ENCODE assay signal across 8 cellular contexts in genomic region chr17:2054740-2055493, GRCh38. TPM values are rescaled to one million over a fixed set of nuclear protein-coding genes. Genes with fewer than 3 reads are reported as not detected.
DNase-seq lines count a peak whose midpoint lies in the region; ATAC-seq, FAIRE-seq and TF ChIP-seq lines count a peak whose summit lies in the region.

Gene HIC1, plus strand, starts transcription at chr17:2055103. Its CDS starts 1,588 bp downstream, at chr17:2056691.

- TF ChIP-seq CTCF in GM12874 (IDR thresholded peaks at IDR 0.05; ENCODE audit: insufficient read depth, low read depth, low read length) (peak; percentile 93), OCI-LY1 (IDR thresholded peaks at IDR 0.05; ENCODE audit: low read length) (peak; percentile 79), endothelial cell of umbilical vein (IDR thresholded peaks at IDR 0.05; ENCODE audit: extremely low read depth in 1 of 2, insufficient read depth in 1 of 2, low read depth in 1 of 2, low read length in 2 of 2) (peak; percentile 75 to 94)

- H3K27me3 ChIP-seq in OCI-LY1 (ENCODE audit: insufficient read depth, low read length) (no peaks in the 10 kb centered on the region), endothelial cell of umbilical vein (ENCODE audit: control insufficient read depth in 2 of 2, insufficient read depth in 2 of 2, low read length in 2 of 2) (peaks cover 2 to 11% of the 10 kb centered on the region in 2 experiments), mononuclear cell (ENCODE audit: insufficient read depth, low read length) (peaks cover 34% of the 10 kb centered on the region)

- H3K4me1 ChIP-seq in OCI-LY1 (ENCODE audit: insufficient read depth, low read length, severe bottlenecking): peaks cover 55% of the 10 kb centered on the region
- peaks cover 20% of the 10 kb centered on the region for H3K4me1 ChIP-seq in endothelial cell of umbilical vein (ENCODE audit: control insufficient read depth, extremely low read depth, insufficient read depth, low read length)
- H3K4me1 ChIP-seq in mononuclear cell (ENCODE audit: insufficient read depth, low read length): peaks cover 67% of the 10 kb centered on the region

- ATAC-seq in HG03097 (IDR thresholded peaks at IDR 0.05; ENCODE audit: low FRiP score, unreplicated experiment) (peak; percentile 24), GM18870 (IDR thresholded peaks at IDR 0.05; ENCODE audit: unreplicated experiment) (no peak)

- BruUV-seq in endothelial cell of umbilical vein (replicated peaks; lab: Mats Ljungman, UMichigan): no TSS peak

- H3K36me3 ChIP-seq in OCI-LY1 (ENCODE audit: insufficient read depth, low read length): no peaks in the 10 kb centered on the region
- peaks cover 0 to 3% of the 10 kb centered on the region in 2 experiments for H3K36me3 ChIP-seq in endothelial cell of umbilical vein (ENCODE audit: control insufficient read depth in 2 of 2, extremely low read depth in 1 of 2, insufficient read depth in 2 of 2, low read length in 2 of 2)

- DNase-seq in activated T-cell treated with anti-CD3 and anti-CD28 coated beads for 4 hours (peak; percentile 68), endothelial cell of umbilical vein (ENCODE audit: low read depth, low spot score) (peak; percentile 75)
- DNase-seq in stimulated activated CD8-positive, alpha-beta memory T cell treated with anti-CD3 and anti-CD28 coated beads, Interleukin-7, amount 100 ng/mL, for 48 hours (ENCODE audit: extremely low read depth in 1 of 2, low read depth in 1 of 2): peak; percentile 15 to 44

- FAIRE-seq in endothelial cell of umbilical vein (lab: Jason Lieb, UNC): peak; percentile 72

- no peaks in the 10 kb centered on the region for H3F3A ChIP-seq in OCI-LY1 (ENCODE audit: insufficient read depth, low read length)

- H3K4me2 ChIP-seq in OCI-LY1 (ENCODE audit: low read length) (peak within 1 kb of the TSS; percentile 77), endothelial cell of umbilical vein (ENCODE audit: insufficient read depth, low read length) (peak within 1 kb of the TSS; percentile 76)

- CTCF ChIA-PET in endothelial cell of umbilical vein (lab: Charles Lee): interaction anchor here (0.6 to 17.2 kb wide), 51 partner anchors 9 to 361 kb away, joined by 3 to 455 read pairs (median 6); partner anchors contain the start of gene TSR1

- H4K20me1 ChIP-seq in OCI-LY1 (ENCODE audit: insufficient read depth, low read length): no peaks in the 10 kb centered on the region
- no peaks in the 10 kb centered on the region for H4K20me1 ChIP-seq in endothelial cell of umbilical vein (replicated peaks; ENCODE audit: control insufficient read depth, extremely low read depth, insufficient read depth, low read length)

- H3K9me3 ChIP-seq in OCI-LY1 (ENCODE audit: low read length) (no peaks in the 10 kb centered on the region), endothelial cell of umbilical vein (replicated peaks; ENCODE audit: control insufficient read depth, insufficient read depth, low read length) (no peaks in the 10 kb centered on the region), mononuclear cell (ENCODE audit: low read depth, low read length) (no peaks in the 10 kb centered on the region)

- peak within 1 kb of the TSS; percentile 67 for H3K4me3 ChIP-seq in OCI-LY1 (ENCODE audit: low read depth, low read length, poor library complexity, severe bottlenecking)
- peak within 1 kb of the TSS; percentile 61 to 74 (median 72) for H3K4me3 ChIP-seq in endothelial cell of umbilical vein (replicated peaks in 1 of 3; ENCODE audit: insufficient read depth in 1 of 3, low read depth in 1 of 3, low read length in 3 of 3)
- H3K4me3 ChIP-seq in mononuclear cell (ENCODE audit: low read length): peak within 1 kb of the TSS; percentile 24

- H2AFZ ChIP-seq in OCI-LY1 (ENCODE audit: low read length) (no peak within 1 kb of the TSS), endothelial cell of umbilical vein (ENCODE audit: low read depth, low read length) (peak within 1 kb of the TSS; percentile 34)

- H3K27ac ChIP-seq in OCI-LY1 (ENCODE audit: low read depth, low read length, poor library complexity, severe bottlenecking) (no peak within 1 kb of the TSS), endothelial cell of umbilical vein (ENCODE audit: insufficient read depth, low read depth, low read length) (peak within 1 kb of the TSS; percentile 64)

- TF ChIP-seq POLR2A in endothelial cell of umbilical vein (IDR thresholded peaks at IDR 0.05; ENCODE audit: low read depth, low read length): peak; percentile 70

- H3K79me2 ChIP-seq in OCI-LY1 (ENCODE audit: insufficient read depth, low read length) (no peaks in the 10 kb centered on the region), endothelial cell of umbilical vein (ENCODE audit: control insufficient read depth, insufficient read depth, low read length) (peaks cover 24% of the 10 kb centered on the region)

- H3K9me1 ChIP-seq in endothelial cell of umbilical vein (replicated peaks; ENCODE audit: control insufficient read depth, extremely low read depth, insufficient read depth, low read length): no peaks in the 10 kb centered on the region

- H3K9ac ChIP-seq in OCI-LY1 (ENCODE audit: low read length) (peak within 1 kb of the TSS; percentile 41; the same call in 1 of the 2 replicates), endothelial cell of umbilical vein (replicated peaks; ENCODE audit: extremely low read depth, insufficient read depth, low read length) (peak within 1 kb of the TSS; percentile 91)

- POLR2A ChIA-PET in endothelial cell of umbilical vein (lab: Charles Lee): interaction anchor here (1.4 to 1.5 kb wide), 2 partner anchors 120 to 190 kb away, joined by 4 to 5 read pairs; no protein-coding TSS in a partner anchor

- dilution Hi-C loops in endothelial cell of umbilical vein (cut with MboI; ENCODE audit: extremely low pct_ligation_motif_present, low sequenced_read_pairs): no loop called here

- intact Hi-C loops in endothelial cell of umbilical vein (cut with micrococcal nuclease): loop anchor here (1.0 to 5.0 kb wide), 5 partner anchors 189 to 362 kb away; partner anchors contain the start of genes SGSM2 and TSR1

- no peaks in the 10 kb centered on the region for H3K9me2 ChIP-seq in OCI-LY1 (ENCODE audit: low read depth, low read length)

TF ChIP-seq in endothelial cell of umbilical vein, 7 proteins besides CTCF, POLR2A, EP300 and RAD21:
- no peak for TF ChIP-seq EZH2 (IDR thresholded peaks at IDR 0.05; ENCODE audit: borderline replicate concordance, low read depth, low read length, severe bottlenecking)
- TF ChIP-seq FOS (IDR thresholded peaks at IDR 0.05; ENCODE audit: borderline replicate concordance, insufficient read depth, low read length): no peak
- TF ChIP-seq MYC (IDR thresholded peaks at IDR 0.05; ENCODE audit: low read depth, low read length): no peak
- peak; percentile 19 for TF ChIP-seq GATA2 (IDR thresholded peaks at IDR 0.05; ENCODE audit: insufficient read depth, insufficient read length, low read depth, low read length)
- peak; percentile 86 for TF ChIP-seq POLR2AphosphoS5 (IDR thresholded peaks at IDR 0.05; ENCODE audit: insufficient read depth, low read depth, low read length)
- no peak for TF ChIP-seq MAX (IDR thresholded peaks at IDR 0.05; ENCODE audit: insufficient read depth, insufficient read length)
- no peak for TF ChIP-seq JUN (IDR thresholded peaks at IDR 0.05; ENCODE audit: borderline replicate concordance, insufficient read depth, insufficient read length, low read depth)

RNA-seq across cellular contexts. Expression of gene HIC1, which starts in this region (rescaled TPM):
- total RNA-seq in endothelial cell of umbilical vein: 25.8 and 35.5 TPM in 2 replicates
- 18.2 and 20.2 TPM in 2 replicates for polyA plus RNA-seq in endothelial cell of umbilical vein
- polyA plus RNA-seq in endothelial cell of umbilical vein (2011; cell fraction: cytosol; rRNA removed): 6.5 and 11.3 TPM in 2 replicates
- polyA plus RNA-seq in endothelial cell of umbilical vein (2011; cell fraction: nucleus; rRNA removed): 46.4 and 50.2 TPM in 2 replicates
- polyA plus RNA-seq in endothelial cell of umbilical vein (2012): 8.2 and 19.6 TPM in 2 replicates
- polyA minus RNA-seq in endothelial cell of umbilical vein: 10.7 and 22.4 TPM in 2 replicates
- not detected for polyA minus RNA-seq in endothelial cell of umbilical vein (2011; cell fraction: cytosol; rRNA and poly(A)+ RNA removed)
- 56.9 and 118 TPM in 2 replicates for polyA minus RNA-seq in endothelial cell of umbilical vein (2011; cell fraction: nucleus; rRNA and poly(A)+ RNA removed)
- 16.4 TPM for total RNA-seq in mononuclear cell
